ENCODE assay signal across 16 cellular contexts in genomic region chr6:32070814-32071466, GRCh38. TPM values are rescaled to one million over a fixed set of nuclear protein-coding genes. Genes with fewer than 3 reads are reported as not detected.
A peak's percentile ranks its signal among the peaks of the same experiment; 100 is the strongest.
DNase-seq lines count a peak whose midpoint lies in the region; ATAC-seq and TF ChIP-seq lines count a peak whose summit lies in the region.
"Had no signal": no experiment of that assay in that cellular context is flagged by ENCODE, and none has a peak within 500 bp of the region (broad histone marks: within the 10 kb centered on the region; RNA-seq: fewer than 3 reads in every experiment).

No MANE protein-coding gene starts in this region.

- no peaks in the 10 kb centered on the region for H3K36me3 Mint-ChIP-seq in central memory CD8-positive, alpha-beta T cell (ENCODE audit: insufficient read depth)
- no peaks in the 10 kb centered on the region for H3K36me3 Mint-ChIP-seq in osteocyte (ENCODE audit: unreplicated experiment)

- H3K27me3 Mint-ChIP-seq in central memory CD8-positive, alpha-beta T cell: peaks cover 48% of the 10 kb centered on the region
- H3K27me3 Mint-ChIP-seq in osteocyte (ENCODE audit: unreplicated experiment): peaks cover 3% of the 10 kb centered on the region

- H3K4me1 Mint-ChIP-seq in central memory CD8-positive, alpha-beta T cell: no peaks in the 10 kb centered on the region
- H3K4me1 Mint-ChIP-seq in osteocyte (ENCODE audit: unreplicated experiment): peaks cover 32% of the 10 kb centered on the region

- no peak for DNase-seq in central memory CD8-positive, alpha-beta T cell (ENCODE audit: low spot score in 2 of 2)
- peak; percentile 81 for DNase-seq in left ventricle myocardium inferior
- DNase-seq in psoas muscle: peak; percentile 78 to 87
- peak; percentile 66 to 73 for DNase-seq in uterus
- no peak for DNase-seq in hippocampal formation (lab: John Stamatoyannopoulos, UW)
- DNase-seq in 8988T: no peak
- no peak for DNase-seq in LoVo (ENCODE audit: low spot score)
- DNase-seq in osteocyte (ENCODE audit: extremely low spot score, unreplicated experiment): no peak
- DNase-seq: activated CD4-positive, alpha-beta T cell treated with anti-CD3 and anti-CD28 coated beads for 4 hours; activated effector memory CD4-positive, alpha-beta T cell treated with anti-CD3 and anti-CD28 coated beads, Interleukin-2, amount 50 U/mL, for 16 hours; amniotic stem cell; cerebellar nuclear complex; NCI-H1105 treated with DMSO at 0.1 percent for 48 hours; stimulated activated CD4-positive, alpha-beta T cell treated with anti-CD3 and anti-CD28 coated beads, Interleukin-2, amount 100 ng/mL, for 48 hours had no signal

- H3K27me3 ChIP-seq in left ventricle myocardium inferior (ENCODE audit: low read depth) (no peaks in the 10 kb centered on the region), psoas muscle (ENCODE audit: insufficient read depth in 3 of 3, low read length in 2 of 3) (no peaks in the 10 kb centered on the region), uterus (no peaks in the 10 kb centered on the region)

- WGBS in psoas muscle, 3 donors: 52 to 60% (median 60%) methylated on average over 15 of the region's 15 CpGs

- ATAC-seq in central memory CD8-positive, alpha-beta T cell (replicated peaks; ENCODE audit: extremely low read depth, poor library complexity, severe bottlenecking): no peak
- peak; percentile 27 to 76 (median 51) for ATAC-seq in psoas muscle

- H3K27ac ChIP-seq in left ventricle myocardium inferior (replicated peaks) (peak overlapping the region; percentile 81), psoas muscle (peak overlapping the region; percentile 53), uterus (peak overlapping the region; percentile 57 to 73)

- H3K4me1 ChIP-seq in left ventricle myocardium inferior (peaks cover 8% of the 10 kb centered on the region), psoas muscle (no peaks in the 10 kb centered on the region), uterus (no peaks in the 10 kb centered on the region)

- H3K27ac Mint-ChIP-seq in central memory CD8-positive, alpha-beta T cell (ENCODE audit: low read depth): peak overlapping the region; percentile 80
- H3K27ac Mint-ChIP-seq in osteocyte (ENCODE audit: unreplicated experiment): no peak overlapping the region

- TF ChIP-seq CTCF in left ventricle myocardium inferior (IDR thresholded peaks at IDR 0.05; ENCODE audit: borderline replicate concordance): no peak
- TF ChIP-seq CTCF in psoas muscle (IDR thresholded peaks at IDR 0.05): no peak
- TF ChIP-seq CTCF in uterus (IDR thresholded peaks at IDR 0.05): no peak
- TF ChIP-seq CTCF in osteocyte (IDR thresholded peaks at IDR 0.05): no peak

- H3K9me3 Mint-ChIP-seq in central memory CD8-positive, alpha-beta T cell: no peaks in the 10 kb centered on the region
- H3K9me3 Mint-ChIP-seq in osteocyte (ENCODE audit: unreplicated experiment): no peaks in the 10 kb centered on the region

- H3K4me3 ChIP-seq in left ventricle myocardium inferior (no peak overlapping the region), psoas muscle (no peak overlapping the region), uterus (no peak overlapping the region)
- H3K4me3 ChIP-seq: skin epidermis had no signal

- intact Hi-C loops in left ventricle myocardium inferior (cut with micrococcal nuclease) (no loop called here), psoas muscle (cut with DNase I) (no loop called here), uterus (cut with DNase I; ENCODE audit: low total_unique reads) (no loop called here)

- H3K9me3 ChIP-seq in left ventricle myocardium inferior (replicated peaks): no peaks in the 10 kb centered on the region
- H3K9me3 ChIP-seq in psoas muscle: no peaks in the 10 kb centered on the region
- H3K9me3 ChIP-seq in uterus: no peaks in the 10 kb centered on the region

- TF ChIP-seq POLR2A in uterus (IDR thresholded peaks at IDR 0.05): no peak

- no peak overlapping the region for H3K4me3 Mint-ChIP-seq in central memory CD8-positive, alpha-beta T cell
- no peak overlapping the region for H3K4me3 Mint-ChIP-seq in osteocyte (ENCODE audit: unreplicated experiment)

- H3K36me3 ChIP-seq in left ventricle myocardium inferior (peaks cover 90% of the 10 kb centered on the region), psoas muscle (ENCODE audit: insufficient read depth in 1 of 2, low read depth in 1 of 2) (peaks cover 0 to 5% of the 10 kb centered on the region in 2 donors), uterus (no peaks in the 10 kb centered on the region)

RNA-seq across cellular contexts. Expression of gene CYP21A2, which starts 32.7 kb away (rescaled TPM):
- total RNA-seq in left ventricle myocardium inferior: 0.41 TPM
- 1 to 10 TPM in 1 of 4 donors, under 1 TPM in 1, not detected in 2; 0.19 to 9.9 TPM for total RNA-seq in psoas muscle
- under 1 TPM in 2 of 3 donors, not detected in 1; 0.05 to 0.10 TPM for polyA plus RNA-seq in psoas muscle
- 1 to 10 TPM in 1 of 4 donors, not detected in 3; 4.1 TPM for total RNA-seq in uterus
- total RNA-seq in osteocyte: 0.30 and 0.44 TPM in 2 replicates
- total RNA-seq: mononuclear cell had no signal

RNA-seq across cellular contexts. Expression of gene TNXB, which starts 38.2 kb away (rescaled TPM):
- total RNA-seq in left ventricle myocardium inferior: 73.0 TPM
- total RNA-seq in psoas muscle: 10 to 100 TPM; 14.5 to 26.1 (median 23.9) TPM
- 10 to 100 TPM in 1 of 3 donors, 1 to 10 TPM in 2; 7.0 to 13.6 (median 9.1) TPM for polyA plus RNA-seq in psoas muscle
- total RNA-seq in uterus: 100 to 1,000 TPM in 3 of 4 donors, 10 to 100 TPM in 1; 90.6 to 217 (median 181) TPM
- total RNA-seq in osteocyte: 13.1 and 13.9 TPM in 2 replicates

RNA-seq across cellular contexts. Expression of gene C4B, which starts 56.3 kb away (rescaled TPM):
- total RNA-seq in left ventricle myocardium inferior (72.9 TPM), psoas muscle (10 to 100 TPM in 1 of 4 donors, 1 to 10 TPM in 3; 5.6 to 12.6 (median 9.4) TPM), uterus (10 to 100 TPM; 12.4 to 97.5 (median 46.3) TPM), osteocyte (10.5 and 11.8 TPM in 2 replicates)
- 1 to 10 TPM; 2.6 to 3.3 (median 2.7) TPM for polyA plus RNA-seq in psoas muscle

RNA-seq across cellular contexts. Expression of gene ATF6B, which starts 57.1 kb away (rescaled TPM):
- total RNA-seq in left ventricle myocardium inferior (29.1 TPM), psoas muscle (10 to 100 TPM; 17.2 to 23.8 (median 19.9) TPM), uterus (100 to 1,000 TPM in 1 of 4 donors, 10 to 100 TPM in 3; 16.4 to 121 (median 33.6) TPM), osteocyte (109 and 116 TPM in 2 replicates)
- 10 to 100 TPM; 13.0 to 35.2 (median 15.1) TPM for polyA plus RNA-seq in psoas muscle

RNA-seq across cellular contexts. Expression of gene FKBPL, which starts 59.1 kb away (rescaled TPM):
- 2.7 TPM for total RNA-seq in left ventricle myocardium inferior
- total RNA-seq in psoas muscle: 1 to 10 TPM; 2.1 to 4.3 (median 4.1) TPM
- 10 to 100 TPM in 1 of 3 donors, 1 to 10 TPM in 2; 8.2 to 12.2 (median 9.9) TPM for polyA plus RNA-seq in psoas muscle
- total RNA-seq in uterus: 10 to 100 TPM in 1 of 4 donors, 1 to 10 TPM in 3; 1.3 to 10.3 (median 5.1) TPM
- 5.3 and 7.5 TPM in 2 replicates for total RNA-seq in osteocyte

Comparison
In these comparisons a context has a peak if more than half of its experiments do, and no peak if none do; other contexts are left out.
1. DNase-seq: peak in left ventricle myocardium inferior (single experiment), psoas muscle (2 of 2) and uterus (2 of 2); none in central memory CD8-positive, alpha-beta T cell (0 of 2), hippocampal formation (0 of 2), 8988T (single experiment), LoVo (single experiment) and osteocyte (single experiment).
2. Peak in every context shown above with its lines, with median percentiles within 50 percentile points of each other: H3K27ac ChIP-seq.